Comparison of ENCODE assay signal across 8 cellular contexts in genomic region chr2:27664245-27664574, GRCh38. TPM values are rescaled to one million over a fixed set of nuclear protein-coding genes. Genes with fewer than 3 reads are reported as not detected.
DNase-seq lines count a peak whose midpoint lies in the region; ATAC-seq and TF ChIP-seq lines count a peak whose summit lies in the region.

No MANE protein-coding gene starts in this region.

- H3K9me3 Mint-ChIP-seq in Calu3 (ENCODE audit: low read depth, unreplicated experiment): no peaks in the 10 kb centered on the region
- no peaks in the 10 kb centered on the region for H3K9me3 Mint-ChIP-seq in activated CD8-positive, alpha-beta T cell treated with anti-CD3 and anti-CD28 coated beads, Interleukin-2, amount 10 ng/mL, durations not matched to agents 7 days and 5 days (ENCODE audit: insufficient read depth)
- H3K9me3 Mint-ChIP-seq in stimulated activated naive B cell treated with anti-CD40 and anti-IgM and Interleukin-4, amounts not matched to agents 10 μg/mL and 1 μg/mL and 100 μg/mL, for 72 hours: no peaks in the 10 kb centered on the region

- BruUV-seq in Calu3 (replicated peaks; lab: Mats Ljungman, UMichigan): no TSS peak

- peaks cover 27% of the 10 kb centered on the region for H3K4me1 Mint-ChIP-seq in Calu3 (ENCODE audit: low read depth, unreplicated experiment)
- peaks cover 45% of the 10 kb centered on the region for H3K4me1 Mint-ChIP-seq in activated CD8-positive, alpha-beta T cell treated with anti-CD3 and anti-CD28 coated beads, Interleukin-2, amount 10 ng/mL, durations not matched to agents 7 days and 5 days (ENCODE audit: low read depth)
- H3K4me1 Mint-ChIP-seq in stimulated activated naive B cell treated with anti-CD40 and anti-IgM and Interleukin-4, amounts not matched to agents 10 μg/mL and 1 μg/mL and 100 μg/mL, for 72 hours: peaks cover 19 to 44% of the 10 kb centered on the region in 2 donors

- intact Hi-C loops in Calu3 (cut with micrococcal nuclease; ENCODE audit: unreplicated experiment): no loop called here

- peak overlapping the region; percentile 98 for H3K4me3 Mint-ChIP-seq in Calu3 (ENCODE audit: low read depth, unreplicated experiment)
- peak overlapping the region; percentile 99 for H3K4me3 Mint-ChIP-seq in activated CD8-positive, alpha-beta T cell treated with anti-CD3 and anti-CD28 coated beads, Interleukin-2, amount 10 ng/mL, durations not matched to agents 7 days and 5 days
- H3K4me3 Mint-ChIP-seq in stimulated activated naive B cell treated with anti-CD40 and anti-IgM and Interleukin-4, amounts not matched to agents 10 μg/mL and 1 μg/mL and 100 μg/mL, for 72 hours: peak overlapping the region; percentile 99 to 100

- no peak for TF ChIP-seq CTCF in Calu3 (IDR thresholded peaks at IDR 0.05; ENCODE audit: unreplicated experiment)

- POLR2A ChIA-PET in activated CD8-positive, alpha-beta T cell treated with anti-CD3 and anti-CD28 coated beads, Interleukin-2, amount 10 ng/mL, durations not matched to agents 7 days and 5 days (lab: Charles Lee): interaction anchor here (0.7 to 1.9 kb wide), 14 partner anchors 9 to 613 kb away, joined by 3 to 7 read pairs (median 5); partner anchors contain the start of genes AGBL5, CCDC121, GPN1 and MRPL33

- no peaks in the 10 kb centered on the region for H3K27me3 Mint-ChIP-seq in Calu3 (ENCODE audit: unreplicated experiment)
- no peaks in the 10 kb centered on the region for H3K27me3 Mint-ChIP-seq in activated CD8-positive, alpha-beta T cell treated with anti-CD3 and anti-CD28 coated beads, Interleukin-2, amount 10 ng/mL, durations not matched to agents 7 days and 5 days (ENCODE audit: low read depth)
- no peaks in the 10 kb centered on the region for H3K27me3 Mint-ChIP-seq in stimulated activated naive B cell treated with anti-CD40 and anti-IgM and Interleukin-4, amounts not matched to agents 10 μg/mL and 1 μg/mL and 100 μg/mL, for 72 hours

- peak overlapping the region; percentile 98 for H3K4me3 ChIP-seq in iPS-11a (ENCODE audit: low read depth, low read length)

- no peak for DNase-seq in Calu3
- DNase-seq in activated CD8-positive, alpha-beta T cell treated with anti-CD3 and anti-CD28 coated beads, Interleukin-2, amount 10 ng/mL, durations not matched to agents 7 days and 5 days: no peak
- DNase-seq in stimulated activated naive B cell treated with anti-CD40 and anti-IgM and Interleukin-4, amounts not matched to agents 10 μg/mL and 1 μg/mL and 100 μg/mL, for 72 hours: no peak
- no peak for DNase-seq in NCI-H2107 (lab: John Stamatoyannopoulos, UW)

- H3K36me3 Mint-ChIP-seq in Calu3 (ENCODE audit: insufficient read depth, unreplicated experiment): peaks cover 61% of the 10 kb centered on the region
- H3K36me3 Mint-ChIP-seq in activated CD8-positive, alpha-beta T cell treated with anti-CD3 and anti-CD28 coated beads, Interleukin-2, amount 10 ng/mL, durations not matched to agents 7 days and 5 days (ENCODE audit: low read depth): peaks cover 41% of the 10 kb centered on the region
- peaks cover 31 to 33% of the 10 kb centered on the region in 2 donors for H3K36me3 Mint-ChIP-seq in stimulated activated naive B cell treated with anti-CD40 and anti-IgM and Interleukin-4, amounts not matched to agents 10 μg/mL and 1 μg/mL and 100 μg/mL, for 72 hours

- ATAC-seq in HG03025 (IDR thresholded peaks at IDR 0.05; ENCODE audit: low FRiP score, unreplicated experiment): peak; percentile 17
- ATAC-seq in activated CD8-positive, alpha-beta T cell treated with anti-CD3 and anti-CD28 coated beads, Interleukin-2, amount 10 ng/mL, durations not matched to agents 7 days and 5 days: peak; percentile 41
- ATAC-seq in stimulated activated naive B cell treated with anti-CD40 and anti-IgM and Interleukin-4, amounts not matched to agents 10 μg/mL and 1 μg/mL and 100 μg/mL, for 72 hours (replicated peaks): peak; percentile 28 to 30
- no peak for ATAC-seq in HG02973 (IDR thresholded peaks at IDR 0.05; ENCODE audit: unreplicated experiment)
- ATAC-seq in GM18873 (IDR thresholded peaks at IDR 0.05; ENCODE audit: low FRiP score, unreplicated experiment): no peak

- peak overlapping the region; percentile 99 for H3K27ac Mint-ChIP-seq in Calu3 (ENCODE audit: unreplicated experiment)
- H3K27ac Mint-ChIP-seq in activated CD8-positive, alpha-beta T cell treated with anti-CD3 and anti-CD28 coated beads, Interleukin-2, amount 10 ng/mL, durations not matched to agents 7 days and 5 days: peak overlapping the region; percentile 100
- H3K27ac Mint-ChIP-seq in stimulated activated naive B cell treated with anti-CD40 and anti-IgM and Interleukin-4, amounts not matched to agents 10 μg/mL and 1 μg/mL and 100 μg/mL, for 72 hours: peak overlapping the region; percentile 99

- CTCF ChIA-PET in Calu3 (lab: Charles Lee): interaction anchor here (0.7 to 1.5 kb wide), 3 partner anchors 11 to 18 kb away, joined by 3 to 5 read pairs (median 4); no protein-coding TSS in a partner anchor
- CTCF ChIA-PET in activated CD8-positive, alpha-beta T cell treated with anti-CD3 and anti-CD28 coated beads, Interleukin-2, amount 10 ng/mL, durations not matched to agents 7 days and 5 days (lab: Charles Lee): interaction anchor here (1.0 to 2.0 kb wide), 4 partner anchors 12 to 32 kb away, joined by 3 to 27 read pairs (median 3); no protein-coding TSS in a partner anchor

RNA-seq across cellular contexts. Expression of gene SLC4A1AP, which starts 0.5 kb away (rescaled TPM):
- total RNA-seq in Calu3 (2022): 24.2 and 27.8 TPM in 2 replicates
- 10 to 100 TPM; 24.2 to 25.2 TPM for total RNA-seq in activated CD8-positive, alpha-beta T cell treated with anti-CD3 and anti-CD28 coated beads, Interleukin-2, amount 10 ng/mL, durations not matched to agents 7 days and 5 days

RNA-seq across cellular contexts. Expression of gene SUPT7L, which starts 0.8 kb away (rescaled TPM):
- total RNA-seq in Calu3 (2022): 33.0 and 35.5 TPM in 2 replicates
- total RNA-seq in activated CD8-positive, alpha-beta T cell treated with anti-CD3 and anti-CD28 coated beads, Interleukin-2, amount 10 ng/mL, durations not matched to agents 7 days and 5 days: 10 to 100 TPM; 30.1 to 30.8 TPM

RNA-seq across cellular contexts. Expression of gene GPN1, which starts 35.4 kb away (rescaled TPM):
- total RNA-seq in Calu3 (2022): 32.6 and 33.2 TPM in 2 replicates
- 10 to 100 TPM; 39.7 to 41.4 TPM for total RNA-seq in activated CD8-positive, alpha-beta T cell treated with anti-CD3 and anti-CD28 coated beads, Interleukin-2, amount 10 ng/mL, durations not matched to agents 7 days and 5 days

RNA-seq across cellular contexts. Expression of gene CCDC121, which starts 35.4 kb away (rescaled TPM):
- 5.5 and 6.3 TPM in 2 replicates for total RNA-seq in Calu3 (2022)
- total RNA-seq in activated CD8-positive, alpha-beta T cell treated with anti-CD3 and anti-CD28 coated beads, Interleukin-2, amount 10 ng/mL, durations not matched to agents 7 days and 5 days: 1 to 10 TPM; 1.5 to 1.6 TPM

Comparison
In these comparisons a context has a peak if more than half of its experiments do, and no peak if none do; other contexts are left out.
1. ATAC-seq: peak in HG03025 (single experiment), activated CD8-positive, alpha-beta T cell treated with anti-CD3 and anti-CD28 coated beads, Interleukin-2, amount 10 ng/mL, durations not matched to agents 7 days and 5 days (single experiment) and stimulated activated naive B cell treated with anti-CD40 and anti-IgM and Interleukin-4, amounts not matched to agents 10 μg/mL and 1 μg/mL and 100 μg/mL, for 72 hours (2 of 2); none in HG02973 (single experiment) and GM18873 (single experiment).
2. Peak in every context shown above with its lines, with median percentiles within 50 percentile points of each other: H3K27ac Mint-ChIP-seq and H3K4me3 Mint-ChIP-seq.